9 cellular contexts compared by ENCODE assay signal in genomic region chr1:182159443-182159842, GRCh38.
"Had no signal": no experiment of that assay in that cellular context is flagged by ENCODE, and none has a peak within 500 bp of the region (broad histone marks: within the 10 kb centered on the region; RNA-seq: fewer than 3 reads in every experiment).

No MANE protein-coding gene starts in this region.

- DNase-seq: H9, HCEC 1CT, HFFc6, IMR-90, KBM-7 had no signal

- FAIRE-seq: H1, H54, HTR-8/SVneo had no signal

- ATAC-seq: GM23338 had no signal
